In genomic region chr12:123232472-123232806, GRCh38 we compare ENCODE assay signal across 8 cellular contexts. TPM values are rescaled to one million over a fixed set of nuclear protein-coding genes. Genes with fewer than 3 reads are reported as not detected.
DNase-seq lines count a peak whose midpoint lies in the region; ATAC-seq and TF ChIP-seq lines count a peak whose summit lies in the region.

No MANE protein-coding gene starts in this region.

- no peaks in the 10 kb centered on the region for H3K36me3 ChIP-seq in CD4-positive, alpha-beta memory T cell (ENCODE audit: insufficient read depth, low read length)
- H3K36me3 ChIP-seq in KMS-11 (ENCODE audit: insufficient read depth) = no peaks in the 10 kb centered on the region
- H3K36me3 ChIP-seq in mucosa of descending colon (ENCODE audit: low read depth) = peaks cover 4% of the 10 kb centered on the region

- CTCF ChIA-PET in CD4-positive, alpha-beta memory T cell (lab: Charles Lee; ENCODE audit: partially characterized antibody) = interaction anchor here (0.9 to 12.7 kb wide), 12 partner anchors 9 to 386 kb away, joined by 3 to 204 read pairs (median 4); partner anchors contain the start of gene DDX55

- no peaks in the 10 kb centered on the region for H3K27me3 ChIP-seq in CD4-positive, alpha-beta memory T cell (ENCODE audit: insufficient read depth, low read length)
- H3K27me3 ChIP-seq in KMS-11 (ENCODE audit: insufficient read depth, low read depth) = no peaks in the 10 kb centered on the region

- peaks cover 42 to 81% (median 61%) of the 10 kb centered on the region in 4 donors for H3K4me1 Mint-ChIP-seq in CD4-positive, alpha-beta memory T cell

- peak; percentile 0 for ATAC-seq in mucosa of descending colon
- no peak for ATAC-seq in HG03342 (IDR thresholded peaks at IDR 0.05; ENCODE audit: unreplicated experiment)

- peak overlapping the region; percentile 96 to 100 (median 99) for H3K4me3 Mint-ChIP-seq in CD4-positive, alpha-beta memory T cell

- peak overlapping the region; percentile 88 for H3K27ac ChIP-seq in CD4-positive, alpha-beta memory T cell (ENCODE audit: low read depth, low read length)
- H3K27ac ChIP-seq in KMS-11 (peak overlapping the region; percentile 55), cingulate gyrus (ENCODE audit: low read depth, low read length) (peak overlapping the region; percentile 93)

- peak overlapping the region; percentile 96 to 100 (median 99) for H3K27ac Mint-ChIP-seq in CD4-positive, alpha-beta memory T cell

- H3K27me3 Mint-ChIP-seq in CD4-positive, alpha-beta memory T cell = no peaks in the 10 kb centered on the region

- H4K20me1 ChIP-seq in KMS-11 (ENCODE audit: insufficient read depth) = 0 out of 2 replicates have a peak, but pooled peaks cover 2% of the 10 kb centered on the region

- H3K9me3 ChIP-seq in CD4-positive, alpha-beta memory T cell (ENCODE audit: control insufficient read depth in 1 of 2, low read length in 2 of 2) = no peaks in the 10 kb centered on the region
- H3K9me3 ChIP-seq in mucosa of descending colon = no peaks in the 10 kb centered on the region

- no peaks in the 10 kb centered on the region for H3K9me3 Mint-ChIP-seq in CD4-positive, alpha-beta memory T cell

- H3K36me3 Mint-ChIP-seq in CD4-positive, alpha-beta memory T cell = peaks cover 10 to 24% of the 10 kb centered on the region in 2 donors

- peaks cover 62% of the 10 kb centered on the region for H3K79me2 ChIP-seq in KMS-11 (ENCODE audit: insufficient read depth, low read depth)

- no peak for DNase-seq in CD4-positive, alpha-beta memory T cell
- DNase-seq in mucosa of descending colon (no peak), RKO (ENCODE audit: low spot score) (no peak), NCI-H510A (lab: John Stamatoyannopoulos, UW) (no peak)
- DNase-seq in stimulated activated CD4-positive, alpha-beta T cell treated with anti-CD3 and anti-CD28 coated beads, Interleukin-12 subunit alpha, Interleukin-12 subunit beta, amount 100 ng/mL, for 4 hours = no peak

- POLR2A ChIA-PET in CD4-positive, alpha-beta memory T cell (lab: Charles Lee; ENCODE audit: partially characterized antibody) = interaction anchor here (0.7 to 9.2 kb wide), 56 partner anchors 9 to 1687 kb away, joined by 3 to 253 read pairs (median 7); partner anchors contain the start of genes ABCB9, ARL6IP4, ATP6V0A2 and DDX55

- peaks cover 86% of the 10 kb centered on the region for H3K4me1 ChIP-seq in CD4-positive, alpha-beta memory T cell (ENCODE audit: insufficient read depth, low read length)
- H3K4me1 ChIP-seq in KMS-11 (ENCODE audit: low read depth, poor library complexity, severe bottlenecking) (peaks cover 36% of the 10 kb centered on the region), mucosa of descending colon (ENCODE audit: low read depth) (peaks cover 20% of the 10 kb centered on the region)

- peak overlapping the region; percentile 82 to 99 for H3K4me3 ChIP-seq in CD4-positive, alpha-beta memory T cell (ENCODE audit: low read length in 2 of 2)
- H3K4me3 ChIP-seq in KMS-11 (IDR thresholded peaks at IDR 0.05; ENCODE audit: insufficient read depth, low read depth, low read length) (no peak overlapping the region), mucosa of descending colon (peak overlapping the region; percentile 58)

- peak overlapping the region; percentile 63 for H3K4me2 ChIP-seq in KMS-11

- peak overlapping the region; percentile 83 for H2AFZ ChIP-seq in KMS-11 (ENCODE audit: low read depth)

- peak overlapping the region; percentile 66; the same call in 1 of the 2 replicates for H3K9ac ChIP-seq in KMS-11

- no peak for TF ChIP-seq CTCF in KMS-11 (conservative IDR thresholded peaks at IDR 0.05; ENCODE audit: low read depth, low read length)
- TF ChIP-seq CTCF in mucosa of descending colon (IDR thresholded peaks at IDR 0.05) = no peak

- intact Hi-C loops in CD4-positive, alpha-beta memory T cell (cut with micrococcal nuclease) = loop anchor here (2.0 kb wide), 2 partner anchors 158 to 740 kb away; partner anchors contain the start of genes CCDC92 and ZNF664
- intact Hi-C loops in mucosa of descending colon (cut with DNase I, micrococcal nuclease) = loop anchor here in 1 of 2 donors (10.0 kb wide), 2 partner anchors 188 to 368 kb away; no protein-coding TSS in a partner anchor

RNA-seq across cellular contexts. Expression of gene MPHOSPH9, which starts 0.5 kb away (rescaled TPM):
- 10 to 100 TPM; 57.9 to 62.7 TPM for total RNA-seq in CD4-positive, alpha-beta memory T cell
- polyA plus RNA-seq in CD4-positive, alpha-beta memory T cell = 10 to 100 TPM; 14.1 to 32.3 TPM
- total RNA-seq in mucosa of descending colon = 10 to 100 TPM; 19.6 to 28.7 (median 19.8) TPM

RNA-seq across cellular contexts. Expression of gene MTRFR, which starts 0.8 kb away (rescaled TPM):
- 10 to 100 TPM; 46.1 to 48.8 TPM for total RNA-seq in CD4-positive, alpha-beta memory T cell
- 10 to 100 TPM; 35.4 to 63.1 TPM for polyA plus RNA-seq in CD4-positive, alpha-beta memory T cell
- total RNA-seq in mucosa of descending colon = 10 to 100 TPM in 2 of 3 donors, 1 to 10 TPM in 1; 9.0 to 11.2 (median 10.4) TPM

RNA-seq across cellular contexts. Expression of gene CDK2AP1, which starts 39.2 kb away (rescaled TPM):
- 1 to 10 TPM; 4.8 to 5.4 TPM for total RNA-seq in CD4-positive, alpha-beta memory T cell
- 1 to 10 TPM; 2.2 to 4.8 TPM for polyA plus RNA-seq in CD4-positive, alpha-beta memory T cell
- total RNA-seq in mucosa of descending colon = 100 to 1,000 TPM in 1 of 3 donors, 10 to 100 TPM in 2; 41.2 to 125 (median 61.9) TPM

Comparison
In these comparisons a context has a peak if more than half of its experiments do, and no peak if none do; other contexts are left out.
1. RNA of gene CDK2AP1, which starts 39.2 kb away (total RNA-seq): 41.2 to 125 TPM in mucosa of descending colon; 4.8 to 5.4 TPM in CD4-positive, alpha-beta memory T cell; every median in the first group is over 4 times any median in the second.
2. Peak in every context shown above with its lines, with median percentiles within 50 percentile points of each other: H3K27ac ChIP-seq.